ENCODE assay signal across 18 cellular contexts in genomic region chr1:168430348-168430747, GRCh38.
"Had no signal": no experiment of that assay in that cellular context is flagged by ENCODE, and none has a peak within 500 bp of the region (broad histone marks: within the 10 kb centered on the region; RNA-seq: fewer than 3 reads in every experiment).

No MANE protein-coding gene starts in this region.

- H3K4me1 ChIP-seq: neural progenitor cell, parathyroid adenoma had no signal

- FAIRE-seq: bronchial epithelial cell, endometrium had no signal

- H3K4me3 Mint-ChIP-seq: activated CD4-positive, alpha-beta T cell treated with anti-CD3 and anti-CD28 coated beads for 36 hours; activated CD8-positive, alpha-beta T cell treated with anti-CD3 and anti-CD28 coated beads for 36 hours; activated naive CD4-positive, alpha-beta T cell treated with anti-CD3 and anti-CD28 coated beads for 36 hours; activated naive CD8-positive, alpha-beta T cell treated with anti-CD3 and anti-CD28 coated beads, Interleukin-2, amount 50 U/mL, for 24 hours; activated T-helper 1 cell treated with anti-CD3 and anti-CD28 coated beads, Interleukin-12 subunit alpha, Interleukin-12 subunit beta, Interleukin-2, Interleukin-4 antibody, amounts not matched to agents 30 ng/mL and 10 ng/mL and 1 ng/mL, durations not matched to agents 14 hours and 24 hours and 36 hours; neural progenitor cell; stimulated activated naive B cell treated with anti-CD40 and anti-IgM and Interleukin-4, amounts not matched to agents 10 μg/mL and 1 μg/mL and 100 μg/mL, for 72 hours; T-helper 17 cell had no signal

- H3K27ac ChIP-seq: ascending aorta, neural progenitor cell, parathyroid adenoma, tibial nerve had no signal

- H3K27me3 ChIP-seq: ascending aorta, neural progenitor cell, tibial nerve had no signal

- H3K27ac Mint-ChIP-seq: activated CD4-positive, alpha-beta T cell treated with anti-CD3 and anti-CD28 coated beads for 36 hours; activated CD8-positive, alpha-beta T cell treated with anti-CD3 and anti-CD28 coated beads for 36 hours; activated naive CD4-positive, alpha-beta T cell treated with anti-CD3 and anti-CD28 coated beads for 36 hours; activated naive CD8-positive, alpha-beta T cell treated with anti-CD3 and anti-CD28 coated beads, Interleukin-2, amount 50 U/mL, for 24 hours; activated T-helper 1 cell treated with anti-CD3 and anti-CD28 coated beads, Interleukin-12 subunit alpha, Interleukin-12 subunit beta, Interleukin-2, Interleukin-4 antibody, amounts not matched to agents 30 ng/mL and 10 ng/mL and 1 ng/mL, durations not matched to agents 14 hours and 24 hours and 36 hours; neural progenitor cell; stimulated activated naive B cell treated with anti-CD40 and anti-IgM and Interleukin-4, amounts not matched to agents 10 μg/mL and 1 μg/mL and 100 μg/mL, for 72 hours; T-helper 17 cell had no signal

- H3K9ac ChIP-seq: neural progenitor cell, parathyroid adenoma had no signal

- H3K4me1 Mint-ChIP-seq: activated CD4-positive, alpha-beta T cell treated with anti-CD3 and anti-CD28 coated beads for 36 hours; activated naive CD8-positive, alpha-beta T cell treated with anti-CD3 and anti-CD28 coated beads, Interleukin-2, amount 50 U/mL, for 24 hours; stimulated activated naive B cell treated with anti-CD40 and anti-IgM and Interleukin-4, amounts not matched to agents 10 μg/mL and 1 μg/mL and 100 μg/mL, for 72 hours had no signal

- H3K4me3 ChIP-seq: ascending aorta, lung, neural progenitor cell, tibial nerve had no signal

- H3K36me3 Mint-ChIP-seq: neural progenitor cell; stimulated activated naive B cell treated with anti-CD40 and anti-IgM and Interleukin-4, amounts not matched to agents 10 μg/mL and 1 μg/mL and 100 μg/mL, for 72 hours had no signal

- H3K27me3 Mint-ChIP-seq: activated CD8-positive, alpha-beta T cell treated with anti-CD3 and anti-CD28 coated beads for 36 hours; activated naive CD8-positive, alpha-beta T cell treated with anti-CD3 and anti-CD28 coated beads, Interleukin-2, amount 50 U/mL, for 24 hours had no signal

- H3K9me3 Mint-ChIP-seq: activated CD8-positive, alpha-beta T cell treated with anti-CD3 and anti-CD28 coated beads for 36 hours; activated naive CD4-positive, alpha-beta T cell treated with anti-CD3 and anti-CD28 coated beads for 36 hours; activated naive CD8-positive, alpha-beta T cell treated with anti-CD3 and anti-CD28 coated beads, Interleukin-2, amount 50 U/mL, for 24 hours; activated T-helper 1 cell treated with anti-CD3 and anti-CD28 coated beads, Interleukin-12 subunit alpha, Interleukin-12 subunit beta, Interleukin-2, Interleukin-4 antibody, amounts not matched to agents 30 ng/mL and 10 ng/mL and 1 ng/mL, durations not matched to agents 14 hours and 24 hours and 36 hours; neural progenitor cell; stimulated activated naive B cell treated with anti-CD40 and anti-IgM and Interleukin-4, amounts not matched to agents 10 μg/mL and 1 μg/mL and 100 μg/mL, for 72 hours had no signal

- H3K9me3 ChIP-seq: ascending aorta, tibial nerve had no signal

- DNase-seq: activated CD4-positive, alpha-beta T cell treated with anti-CD3 and anti-CD28 coated beads for 36 hours; activated CD8-positive, alpha-beta memory T cell treated with anti-CD3 and anti-CD28 coated beads, Interleukin-2, amount 50 U/mL, for 48 hours; activated CD8-positive, alpha-beta T cell treated with anti-CD3 and anti-CD28 coated beads for 36 hours; activated naive CD4-positive, alpha-beta T cell treated with anti-CD3 and anti-CD28 coated beads for 36 hours; activated naive CD8-positive, alpha-beta T cell treated with anti-CD3 and anti-CD28 coated beads, Interleukin-2, amount 50 U/mL, for 24 hours; midbrain; retina; stimulated activated CD4-positive, alpha-beta T cell treated with anti-CD3 and anti-CD28 coated beads, Interleukin-4, amount 100 ng/mL, for 1 hour; stimulated activated naive B cell treated with anti-CD40 and anti-IgM and Interleukin-4, amounts not matched to agents 10 μg/mL and 1 μg/mL and 100 μg/mL, for 72 hours; T-helper 17 cell had no signal

- H3K36me3 ChIP-seq: ascending aorta, neural progenitor cell, tibial nerve had no signal
